In the genomic region with DNA sequence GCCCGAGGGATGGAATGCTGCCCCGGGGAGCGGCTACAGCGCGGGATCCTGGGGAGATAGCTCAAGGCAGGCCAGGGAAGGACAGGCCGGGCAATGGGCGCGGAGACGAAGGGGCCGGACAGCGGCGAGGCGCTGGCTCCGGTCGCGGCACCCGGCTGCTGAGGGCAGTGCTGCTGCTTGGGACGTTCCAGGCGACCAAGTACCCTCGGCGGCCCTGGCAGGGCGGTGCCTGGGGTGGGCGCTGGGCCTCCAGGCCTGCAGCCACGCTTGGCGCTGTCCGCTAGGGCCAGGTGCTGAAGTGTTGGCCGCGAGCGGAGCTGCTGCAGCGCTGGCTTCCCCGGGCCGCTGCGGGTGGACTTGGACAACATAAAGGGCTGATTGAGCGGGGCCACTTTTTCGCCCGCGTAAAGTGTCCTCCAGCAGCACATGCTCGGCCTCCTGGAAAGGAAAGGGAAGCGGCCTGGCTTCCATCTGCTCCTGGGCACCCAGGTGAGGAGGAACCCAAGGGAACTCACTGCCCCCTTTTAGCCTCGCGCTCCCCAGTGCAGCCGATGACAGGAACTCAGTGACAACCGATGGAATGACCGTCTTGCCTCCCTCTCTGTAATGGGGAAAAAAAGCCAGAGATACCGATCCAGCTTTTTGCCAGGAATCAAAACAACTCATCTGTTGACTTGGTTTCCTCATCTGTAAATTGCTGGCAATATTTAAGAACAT, we compare ENCODE assay signal across 9 cellular contexts. TPM values are rescaled to one million over a fixed set of nuclear protein-coding genes. Genes with fewer than 3 reads are reported as not detected.
DNase-seq lines count a peak whose midpoint lies in the region; ATAC-seq, FAIRE-seq and TF ChIP-seq lines count a peak whose summit lies in the region.
"Had no signal": no experiment of that assay in that cellular context is flagged by ENCODE, and none has a peak within 500 bp of the region (broad histone marks: within the 10 kb centered on the region; RNA-seq: fewer than 3 reads in every experiment).

No MANE protein-coding gene starts in this region.

- no peak for TF ChIP-seq CTCF in RWPE1 (conservative IDR thresholded peaks at IDR 0.05; ENCODE audit: low read depth)
- TF ChIP-seq CTCF in coronary artery (IDR thresholded peaks at IDR 0.05) = no peak
- no peak for TF ChIP-seq CTCF in lower lobe of right lung (IDR thresholded peaks at IDR 0.05)
- TF ChIP-seq CTCF in stomach (IDR thresholded peaks at IDR 0.05) = no peak
- TF ChIP-seq CTCF in D721Med (IDR thresholded peaks at IDR 0.05; ENCODE audit: insufficient read depth, missing control alignments) = no peak

- peak; percentile 95 to 96 for ATAC-seq in lower lobe of right lung

- H3K9me3 ChIP-seq in lower lobe of right lung (no peaks in the 10 kb centered on the region), stomach (no peaks in the 10 kb centered on the region)

- DNase-seq in GM19239 (ENCODE audit: insufficient read length, low spot score) (peak; percentile 16), RWPE1 (ENCODE audit: low spot score) (peak; percentile 32), coronary artery (ENCODE audit: low spot score) (peak; percentile 78), lower lobe of right lung (peak; percentile 73), stomach (peak; percentile 70), RKO (ENCODE audit: low spot score) (no peak), NCI-H1092 treated with DMSO at 0.1 percent for 48 hours (lab: John Stamatoyannopoulos, UW) (no peak), D721Med (ENCODE audit: insufficient read length, low spot score) (no peak)

- intact Hi-C loops in lower lobe of right lung (cut with DNase I) (no loop called here), stomach (cut with DNase I; ENCODE audit: low total_unique reads) (no loop called here)

- H3K36me3 ChIP-seq in lower lobe of right lung (no peaks in the 10 kb centered on the region), stomach (no peaks in the 10 kb centered on the region)

- POLR2A ChIA-PET in RWPE1 (lab: Yijun Ruan, JAX; ENCODE audit: low non-redundant PET) = no interaction called here

- no peak overlapping the region for H3K27ac ChIP-seq in RWPE1
- peak overlapping the region in 1 of 2 donors; percentile 34 for H3K27ac ChIP-seq in coronary artery
- H3K27ac ChIP-seq in lower lobe of right lung = no peak overlapping the region
- no peak overlapping the region for H3K27ac ChIP-seq in stomach

- no peak for TF ChIP-seq EP300 in stomach (IDR thresholded peaks at IDR 0.05)

- CTCF ChIA-PET in RWPE1 (lab: Yijun Ruan, JAX) = interaction anchor here (0.6 kb wide), 1 partner anchor 53 kb away, joined by 3 read pairs; a partner anchor contains a TSS

- H3K4me1 ChIP-seq in lower lobe of right lung = no peaks in the 10 kb centered on the region
- peaks cover 0 to 6% (median 3%) of the 10 kb centered on the region in 4 donors for H3K4me1 ChIP-seq in stomach

- 12 to 31% (median 13%) methylated on average over 18 to 45 of the region's 45 CpGs for WGBS in stomach, 5 donors

- H3K27me3 ChIP-seq in lower lobe of right lung (ENCODE audit: low read depth) (peaks cover 10% of the 10 kb centered on the region), stomach (peaks cover 0 to 21% (median 6%) of the 10 kb centered on the region in 3 donors)

- TF ChIP-seq POLR2A in stomach (IDR thresholded peaks at IDR 0.05) = no peak

- peak overlapping the region; percentile 53 for H3K4me3 ChIP-seq in coronary artery
- no peak overlapping the region for H3K4me3 ChIP-seq in lower lobe of right lung
- H3K4me3 ChIP-seq in stomach = no peak overlapping the region

- no peak for FAIRE-seq in GM19239 (lab: Jason Lieb, UNC)
- FAIRE-seq in D721Med (lab: Jason Lieb, UNC) = no peak

RNA-seq across cellular contexts. Expression of a gene that starts 23.7 kb away (rescaled TPM):
- not detected for total RNA-seq in lower lobe of right lung
- total RNA-seq in stomach = under 1 TPM in 1 of 5 donors, not detected in 4; 0.87 TPM
- under 1 TPM in 1 of 3 donors, not detected in 2; 0.08 TPM for polyA plus RNA-seq in stomach
- polyA plus RNA-seq: IgD-negative memory B cell had no signal

RNA-seq across cellular contexts. Expression of a gene that starts 53.4 kb away (rescaled TPM):
- total RNA-seq in lower lobe of right lung (19.2 TPM), stomach (100 to 1,000 TPM in 1 of 5 donors, 10 to 100 TPM in 4; 30.3 to 129 (median 71.9) TPM)
- polyA plus RNA-seq in stomach = 10 to 100 TPM in 1 of 3 donors, 1 to 10 TPM in 2; 7.7 to 17.9 (median 7.7) TPM

Comparison
In these comparisons a context has a peak if more than half of its experiments do, and no peak if none do; other contexts are left out.
1. DNase-seq: peak in GM19239 (single experiment), RWPE1 (single experiment), coronary artery (single experiment), lower lobe of right lung (single experiment) and stomach (single experiment); none in RKO (single experiment), NCI-H1092 treated with DMSO at 0.1 percent for 48 hours (single experiment) and D721Med (single experiment).